In genomic region chr20:63215101-63216040, GRCh38 we compare ENCODE assay signal across 8 cellular contexts. TPM values are rescaled to one million over a fixed set of nuclear protein-coding genes. Genes with fewer than 3 reads are reported as not detected.
DNase-seq lines count a peak whose midpoint lies in the region; ATAC-seq and TF ChIP-seq lines count a peak whose summit lies in the region.

No MANE protein-coding gene starts in this region.

- ATAC-seq in GM18498 (IDR thresholded peaks at IDR 0.05; ENCODE audit: unreplicated experiment), result peak; percentile 30
- ATAC-seq in HG03175 (IDR thresholded peaks at IDR 0.05; ENCODE audit: unreplicated experiment), result peak; percentile 27
- peak; percentile 48 for ATAC-seq in RWPE2 (ENCODE audit: low read depth)
- peak in 1 of 2 donors; percentile 2 for ATAC-seq in lower lobe of right lung

- TF ChIP-seq POLR2A in thyroid gland (IDR thresholded peaks at IDR 0.05), result peak in 1 of 2 donors; percentile 12

- H3K9me3 ChIP-seq in BLaER1, result no peaks in the 10 kb centered on the region
- H3K9me3 ChIP-seq in RWPE2 (ENCODE audit: severe bottlenecking), result no peaks in the 10 kb centered on the region
- no peaks in the 10 kb centered on the region for H3K9me3 ChIP-seq in lower lobe of right lung
- no peaks in the 10 kb centered on the region for H3K9me3 ChIP-seq in thyroid gland

- peaks cover 55% of the 10 kb centered on the region for H4K20me1 ChIP-seq in BLaER1

- H3K27me3 ChIP-seq in BLaER1 (no peaks in the 10 kb centered on the region), RWPE2 (ENCODE audit: insufficient read depth, poor library complexity, severe bottlenecking) (no peaks in the 10 kb centered on the region), lower lobe of right lung (ENCODE audit: low read depth) (peaks cover 3% of the 10 kb centered on the region), thyroid gland (no peaks in the 10 kb centered on the region)

- H3K4me1 ChIP-seq in BLaER1 (peaks cover 63% of the 10 kb centered on the region), RWPE2 (ENCODE audit: insufficient read depth, poor library complexity, severe bottlenecking) (peaks cover 44% of the 10 kb centered on the region), lower lobe of right lung (peaks cover 48% of the 10 kb centered on the region), thyroid gland (peaks cover 18 to 29% of the 10 kb centered on the region in 2 donors)

- H3K4me2 ChIP-seq in BLaER1, result peak overlapping the region; percentile 90

- TF ChIP-seq CTCF in RWPE2 (IDR thresholded peaks at IDR 0.05; ENCODE audit: poor library complexity, severe bottlenecking), result peak; percentile 95
- TF ChIP-seq CTCF in coronary artery (IDR thresholded peaks at IDR 0.05), result no peak
- TF ChIP-seq CTCF in lower lobe of right lung (IDR thresholded peaks at IDR 0.05), result no peak
- TF ChIP-seq CTCF in thyroid gland (IDR thresholded peaks at IDR 0.05), result peak in 3 of 6 experiments; percentile 10 to 32 (median 19)

- DNase-seq in RWPE2 (ENCODE audit: low spot score) (peak; percentile 85), coronary artery (ENCODE audit: low spot score) (no peak), lower lobe of right lung (no peak), thyroid gland (peak; percentile 67 to 72), ecto neural progenitor cell (ENCODE audit: low spot score) (no peak)

- H3K9ac ChIP-seq in BLaER1, result peak overlapping the region; percentile 98

- H3K36me3 ChIP-seq in BLaER1, result peaks cover 47% of the 10 kb centered on the region
- H3K36me3 ChIP-seq in RWPE2 (ENCODE audit: low read depth), result peaks cover 49% of the 10 kb centered on the region
- H3K36me3 ChIP-seq in lower lobe of right lung, result peaks cover 39% of the 10 kb centered on the region
- peaks cover 12 to 24% of the 10 kb centered on the region in 2 donors for H3K36me3 ChIP-seq in thyroid gland

- intact Hi-C loops in lower lobe of right lung (cut with DNase I), result no loop called here
- intact Hi-C loops in thyroid gland (cut with DNase I), result no loop called here

- peak overlapping the region; percentile 97 for H3K27ac ChIP-seq in BLaER1
- peak overlapping the region; percentile 63 for H3K27ac ChIP-seq in RWPE2 (ENCODE audit: poor library complexity, severe bottlenecking)
- H3K27ac ChIP-seq in coronary artery, result peak overlapping the region; percentile 69 to 84
- H3K27ac ChIP-seq in lower lobe of right lung, result peak overlapping the region; percentile 84
- H3K27ac ChIP-seq in thyroid gland, result peak overlapping the region; percentile 76 to 89 (median 83)

- 2 to 6% methylated on average over 28 to 46 of the region's 81 CpGs for WGBS in thyroid gland, 2 donors

- H3K4me3 ChIP-seq in BLaER1 (peak overlapping the region; percentile 96), RWPE2 (ENCODE audit: severe bottlenecking) (peak overlapping the region; percentile 94), coronary artery (peak overlapping the region; percentile 87), lower lobe of right lung (peak overlapping the region; percentile 76), thyroid gland (replicated peaks in 1 of 3) (peak overlapping the region; percentile 21 to 71 (median 67))

RNA-seq across cellular contexts. Expression of gene YTHDF1, which starts 0.6 kb away (rescaled TPM):
- total RNA-seq in lower lobe of right lung, result 33.4 TPM
- total RNA-seq in thyroid gland, result 10 to 100 TPM; 41.3 to 54.2 (median 43.4) TPM

RNA-seq across cellular contexts. Expression of gene BIRC7, which starts 20.3 kb away (rescaled TPM):
- 15.9 TPM for total RNA-seq in lower lobe of right lung
- not detected for total RNA-seq in thyroid gland

RNA-seq across cellular contexts. Expression of gene NKAIN4, which starts 38.9 kb away (rescaled TPM):
- total RNA-seq in lower lobe of right lung, result not detected
- 1 to 10 TPM in 1 of 4 donors, under 1 TPM in 2, not detected in 1; 0.45 to 5.5 (median 0.67) TPM for total RNA-seq in thyroid gland

RNA-seq across cellular contexts. Expression of gene ARFGAP1, which starts 57.2 kb away (rescaled TPM):
- total RNA-seq in lower lobe of right lung (66.2 TPM), thyroid gland (10 to 100 TPM; 70.7 to 75.7 (median 72.7) TPM)

Comparison
In these comparisons a context has a peak if more than half of its experiments do, and no peak if none do; other contexts are left out.
1. DNase-seq: peak in RWPE2 (single experiment) and thyroid gland (2 of 2); none in coronary artery (single experiment), lower lobe of right lung (single experiment) and ecto neural progenitor cell (single experiment).
2. RNA of gene BIRC7, which starts 20.3 kb away (total RNA-seq): 15.9 TPM in lower lobe of right lung (single experiment); not detected in thyroid gland; every median in the first group is over 10 times any median in the second.
3. Peak in every context shown above with its lines, with median percentiles within 50 percentile points of each other: H3K27ac ChIP-seq and H3K4me3 ChIP-seq.